8 cellular contexts compared by ENCODE assay signal in genomic region chr1:23980725-23981063, GRCh38. TPM values are rescaled to one million over a fixed set of nuclear protein-coding genes. Genes with fewer than 3 reads are reported as not detected.
A peak's percentile ranks its signal among the peaks of the same experiment; 100 is the strongest.
DNase-seq lines count a peak whose midpoint lies in the region; ATAC-seq, FAIRE-seq and TF ChIP-seq lines count a peak whose summit lies in the region.

No MANE protein-coding gene starts in this region.

- FAIRE-seq in GM19239 (lab: Jason Lieb, UNC): no peak

- TF ChIP-seq CTCF in IMR-90 (conservative IDR thresholded peaks at IDR 0.05; ENCODE audit: low read depth, low read length): no peak

- WGBS in IMR-90 (ENCODE audit: extremely low coverage in 2 of 2, insufficient read length in 1 of 2), 2 experiments: 0% methylated on average over 1 of the region's 7 CpGs; no CpG with 5 or more reads in 1 of the 2 experiments
- 57% methylated on average over 4 of the region's 7 CpGs for WGBS in mesenchymal stem cell

- H3K9me3 ChIP-seq in IMR-90 (ENCODE audit: control insufficient read depth, insufficient read depth, low read length) (no peaks in the 10 kb centered on the region), mesenchymal stem cell (ENCODE audit: control insufficient read depth, low read length) (no peaks in the 10 kb centered on the region)

- peak overlapping the region; percentile 88 for H2AK5ac ChIP-seq in IMR-90 (ENCODE audit: low read depth, low read length)
- H2AK5ac ChIP-seq in mesenchymal stem cell (ENCODE audit: low read length, severe bottlenecking): peak overlapping the region; percentile 5

- H3K9me3 Mint-ChIP-seq in central memory CD8-positive, alpha-beta T cell: no peaks in the 10 kb centered on the region
- H3K9me3 Mint-ChIP-seq in stimulated activated effector memory CD8-positive, alpha-beta T cell treated with anti-CD3 and anti-CD28 coated beads, Interleukin-12 subunit alpha, Interleukin-12 subunit beta, amount 100 ng/mL, for 72 hours: no peaks in the 10 kb centered on the region

- peak overlapping the region; percentile 88 for H4K91ac ChIP-seq in IMR-90 (ENCODE audit: insufficient read depth, low read depth, low read length)
- H4K91ac ChIP-seq in mesenchymal stem cell (ENCODE audit: low read length): peak overlapping the region; percentile 86

- H3K27ac ChIP-seq in IMR-90 (ENCODE audit: insufficient read depth, low read length) (peak overlapping the region; percentile 66), mesenchymal stem cell (ENCODE audit: low read length, poor library complexity, severe bottlenecking) (peak overlapping the region; percentile 79)

- peak; percentile 55 for DNase-seq in AG20443 (ENCODE audit: low spot score)
- peak; percentile 62 for DNase-seq in GM19239 (ENCODE audit: insufficient read length, low spot score)
- peak; percentile 64 for DNase-seq in IMR-90
- DNase-seq in UCSD-AML1 (lab: John Stamatoyannopoulos, UW; ENCODE audit: unreplicated experiment): peak; percentile 58
- peak in 1 of 2 donors; percentile 21 for DNase-seq in central memory CD8-positive, alpha-beta T cell (ENCODE audit: low spot score in 2 of 2)
- DNase-seq in mesenchymal stem cell: peak; percentile 54
- DNase-seq in stimulated activated effector memory CD8-positive, alpha-beta T cell treated with anti-CD3 and anti-CD28 coated beads, Interleukin-12 subunit alpha, Interleukin-12 subunit beta, amount 100 ng/mL, for 72 hours (ENCODE audit: low spot score in 2 of 2): peak; percentile 24 to 72
- DNase-seq in left lobe of liver (ENCODE audit: low spot score): no peak

- H3K36me3 Mint-ChIP-seq in central memory CD8-positive, alpha-beta T cell (ENCODE audit: insufficient read depth): peaks cover 20% of the 10 kb centered on the region
- H3K36me3 Mint-ChIP-seq in stimulated activated effector memory CD8-positive, alpha-beta T cell treated with anti-CD3 and anti-CD28 coated beads, Interleukin-12 subunit alpha, Interleukin-12 subunit beta, amount 100 ng/mL, for 72 hours: peaks cover 52% of the 10 kb centered on the region

- H2BK20ac ChIP-seq in IMR-90 (ENCODE audit: low read depth, low read length): peak overlapping the region; percentile 78; the same call in 1 of the 2 replicates

- dilution Hi-C loops in IMR-90 (cut with HindIII; ENCODE audit: low sequenced_read_pairs, unreplicated experiment): no loop called here

- H3K27me3 ChIP-seq in IMR-90 (ENCODE audit: control insufficient read depth, insufficient read depth, low read length) (no peaks in the 10 kb centered on the region), mesenchymal stem cell (ENCODE audit: control insufficient read depth in 1 of 2, insufficient read depth in 1 of 2, low read length in 2 of 2) (no peaks in the 10 kb centered on the region)

- H2BK12ac ChIP-seq in mesenchymal stem cell (ENCODE audit: low read length in 2 of 2): peak overlapping the region; percentile 3 to 75

- peak overlapping the region; percentile 70 for H3K9ac ChIP-seq in IMR-90 (ENCODE audit: low read depth, low read length)
- peak overlapping the region; percentile 99 for H3K9ac ChIP-seq in mesenchymal stem cell (ENCODE audit: low read length)

- H2BK120ac ChIP-seq in IMR-90 (ENCODE audit: low read depth, low read length): peak overlapping the region; percentile 82
- peak overlapping the region; percentile 39 for H2BK120ac ChIP-seq in mesenchymal stem cell (ENCODE audit: low read depth, low read length)

- H4K8ac ChIP-seq in IMR-90 (ENCODE audit: low read depth in 2 of 2, low read length in 2 of 2) (peak overlapping the region; percentile 97 to 99), mesenchymal stem cell (ENCODE audit: low read length) (peak overlapping the region; percentile 95)

- POLR2A ChIA-PET in IMR-90 (lab: Charles Lee; ENCODE audit: unreplicated experiment): interaction anchor here (1.0 kb wide), 1 partner anchor 21 kb away, joined by 4 read pairs; the partner anchor contains the start of gene PNRC2

- peaks cover 43% of the 10 kb centered on the region for H3K4me1 Mint-ChIP-seq in central memory CD8-positive, alpha-beta T cell
- H3K4me1 Mint-ChIP-seq in stimulated activated effector memory CD8-positive, alpha-beta T cell treated with anti-CD3 and anti-CD28 coated beads, Interleukin-12 subunit alpha, Interleukin-12 subunit beta, amount 100 ng/mL, for 72 hours: peaks cover 31% of the 10 kb centered on the region

- H2AFZ ChIP-seq in IMR-90 (replicated peaks; ENCODE audit: low read length, poor library complexity) (peak overlapping the region; percentile 96), mesenchymal stem cell (ENCODE audit: low read depth, low read length) (no peak overlapping the region)

- peak overlapping the region; percentile 94 for H2BK5ac ChIP-seq in IMR-90 (ENCODE audit: low read depth, low read length, poor library complexity, severe bottlenecking)
- no peak overlapping the region for H2BK5ac ChIP-seq in mesenchymal stem cell (ENCODE audit: low read depth, low read length, poor library complexity, severe bottlenecking)

- H3K4me3 ChIP-seq in IMR-90 (ENCODE audit: insufficient read depth, low read depth, low read length) (peak overlapping the region; percentile 42), mesenchymal stem cell (ENCODE audit: insufficient read depth in 1 of 2, low read depth in 1 of 2, low read length in 2 of 2) (peak overlapping the region in 1 of 2 experiments; percentile 89)

- H4K5ac ChIP-seq in IMR-90 (ENCODE audit: low read depth, low read length): peak overlapping the region; percentile 97

- H3K36me3 ChIP-seq in IMR-90 (ENCODE audit: control insufficient read depth, insufficient read depth, low read length) (no peaks in the 10 kb centered on the region), mesenchymal stem cell (ENCODE audit: control insufficient read depth in 1 of 2, insufficient read depth in 2 of 2, low read depth in 1 of 2, low read length in 2 of 2) (peaks cover 0 to 22% of the 10 kb centered on the region in 2 experiments)

- peak overlapping the region; percentile 97 for H3K56ac ChIP-seq in IMR-90 (ENCODE audit: extremely low read depth, insufficient read depth, low read length)

- TF ChIP-seq POLR2A in IMR-90 (IDR thresholded peaks at IDR 0.05; ENCODE audit: low read depth, low read length): no peak

- TF ChIP-seq RAD21 in IMR-90 (IDR thresholded peaks at IDR 0.05; ENCODE audit: low read length): no peak

- no peaks in the 10 kb centered on the region for H3K27me3 Mint-ChIP-seq in central memory CD8-positive, alpha-beta T cell

- intact Hi-C loops in IMR-90 (cut with micrococcal nuclease): loop anchor here (1.0 kb wide), 1 partner anchor 48 kb away; no protein-coding TSS in a partner anchor

- H3K18ac ChIP-seq in IMR-90 (ENCODE audit: low read depth, low read length) (peak overlapping the region; percentile 64; the same call in 1 of the 2 replicates), mesenchymal stem cell (ENCODE audit: low read depth in 1 of 2, low read length in 2 of 2) (peak overlapping the region; percentile 26 to 49)

- in situ Hi-C loops in IMR-90 (cut with MboI; ENCODE audit: low sequenced_read_pairs): no loop called here

- H2AK9ac ChIP-seq in IMR-90 (replicated peaks; ENCODE audit: low read depth, low read length, poor library complexity): peak overlapping the region; percentile 68

- H3K23ac ChIP-seq in IMR-90 (ENCODE audit: low read depth, low read length) (peak overlapping the region; percentile 88), mesenchymal stem cell (ENCODE audit: low read length in 2 of 2) (no peak overlapping the region)

- H2BK15ac ChIP-seq in IMR-90 (ENCODE audit: low read depth, low read length): peak overlapping the region; percentile 23; the same call in 1 of the 3 replicates
- H2BK15ac ChIP-seq in mesenchymal stem cell (ENCODE audit: low read depth, poor library complexity, severe bottlenecking): no peak overlapping the region

- H3K4me2 ChIP-seq in IMR-90 (ENCODE audit: low read depth, low read length): peak overlapping the region; percentile 82
- H3K4me2 ChIP-seq in mesenchymal stem cell (ENCODE audit: low read length, poor library complexity, severe bottlenecking): peak overlapping the region; percentile 58

- peaks cover 15% of the 10 kb centered on the region for H3K9me1 ChIP-seq in IMR-90 (ENCODE audit: insufficient read depth, low read length)

- peak overlapping the region; percentile 98 for H3K4ac ChIP-seq in IMR-90 (ENCODE audit: low read depth, low read length)
- peak overlapping the region in 1 of 2 experiments; percentile 21 for H3K4ac ChIP-seq in mesenchymal stem cell (ENCODE audit: low read depth in 1 of 2, low read length in 2 of 2)

- H3K27ac Mint-ChIP-seq in central memory CD8-positive, alpha-beta T cell (ENCODE audit: low read depth): peak overlapping the region; percentile 95
- H3K27ac Mint-ChIP-seq in stimulated activated effector memory CD8-positive, alpha-beta T cell treated with anti-CD3 and anti-CD28 coated beads, Interleukin-12 subunit alpha, Interleukin-12 subunit beta, amount 100 ng/mL, for 72 hours: peak overlapping the region; percentile 99

- H3K79me1 ChIP-seq in IMR-90 (ENCODE audit: low read depth in 1 of 2, low read length in 2 of 2) (peaks cover 0 to 10% of the 10 kb centered on the region in 2 experiments; a peak in 1 of 4 replicates), mesenchymal stem cell (replicated peaks; ENCODE audit: low read length, poor library complexity, severe bottlenecking) (no peaks in the 10 kb centered on the region)

- peak overlapping the region; percentile 99 for H3K14ac ChIP-seq in IMR-90 (replicated peaks; ENCODE audit: low read depth, low read length)
- H3K14ac ChIP-seq in mesenchymal stem cell (ENCODE audit: low read length in 2 of 2): no peak overlapping the region

- H3K4me1 ChIP-seq in IMR-90 (ENCODE audit: control insufficient read depth, insufficient read depth, low read length) (peaks cover 7% of the 10 kb centered on the region), mesenchymal stem cell (ENCODE audit: control insufficient read depth, insufficient read depth, low read depth, low read length) (peaks cover 9% of the 10 kb centered on the region)

- CTCF ChIA-PET in IMR-90 (lab: Yijun Ruan, JAX): no interaction called here

- H4K20me1 ChIP-seq in IMR-90 (ENCODE audit: insufficient read depth, low read length): peaks cover 32% of the 10 kb centered on the region

- BruUV-seq in IMR-90 (replicated peaks; lab: Mats Ljungman, UMichigan): no TSS peak

- H3K4me3 Mint-ChIP-seq in central memory CD8-positive, alpha-beta T cell: peak overlapping the region; percentile 91
- H3K4me3 Mint-ChIP-seq in stimulated activated effector memory CD8-positive, alpha-beta T cell treated with anti-CD3 and anti-CD28 coated beads, Interleukin-12 subunit alpha, Interleukin-12 subunit beta, amount 100 ng/mL, for 72 hours: peak overlapping the region; percentile 91

- no peak for ATAC-seq in IMR-90 (ENCODE audit: low read depth)
- no peak for ATAC-seq in central memory CD8-positive, alpha-beta T cell (replicated peaks; ENCODE audit: extremely low read depth, poor library complexity, severe bottlenecking)
- peak; percentile 68 for ATAC-seq in stimulated activated effector memory CD8-positive, alpha-beta T cell treated with anti-CD3 and anti-CD28 coated beads, Interleukin-12 subunit alpha, Interleukin-12 subunit beta, amount 100 ng/mL, for 72 hours
- ATAC-seq in left lobe of liver: no peak

RNA-seq across cellular contexts. Expression of gene SRSF10, which starts 0.6 kb away (rescaled TPM):
- total RNA-seq in IMR-90 (2012; rRNA removed) (110 and 189 TPM in 2 replicates), left lobe of liver (31.1 TPM)
- polyA plus RNA-seq in IMR-90 (2012; rRNA removed): 76.2 and 90.1 TPM in 2 replicates
- 75.8 and 86.2 TPM in 2 replicates for polyA plus RNA-seq in IMR-90 (2012; cell fraction: cytosol; rRNA removed)
- polyA plus RNA-seq in IMR-90 (2012; cell fraction: nucleus; rRNA removed; ENCODE audit: low replicate concordance): 46.9 and 169 TPM in 2 replicates
- 56.5 TPM for polyA plus RNA-seq in mesenchymal stem cell (2013, experiment 1 of 2)
- polyA plus RNA-seq in mesenchymal stem cell (2013, experiment 2 of 2): 54.6 TPM

RNA-seq across cellular contexts. Expression of gene PNRC2, which starts 21.1 kb away (rescaled TPM):
- total RNA-seq in IMR-90 (2012; rRNA removed) (76.0 and 106 TPM in 2 replicates), left lobe of liver (32.1 TPM)
- polyA plus RNA-seq in IMR-90 (2012; rRNA removed): 40.3 and 50.6 TPM in 2 replicates
- polyA plus RNA-seq in IMR-90 (2012; cell fraction: cytosol; rRNA removed): 18.7 and 20.2 TPM in 2 replicates
- 12.7 and 41.7 TPM in 2 replicates for polyA plus RNA-seq in IMR-90 (2012; cell fraction: nucleus; rRNA removed; ENCODE audit: low replicate concordance)
- 74.1 TPM for polyA plus RNA-seq in mesenchymal stem cell (2013, experiment 1 of 2)
- polyA plus RNA-seq in mesenchymal stem cell (2013, experiment 2 of 2): 72.8 TPM
